ENCODE assay signal across 10 cellular contexts in genomic region chr4:2746891-2747695, GRCh38. TPM values are rescaled to one million over a fixed set of nuclear protein-coding genes. Genes with fewer than 3 reads are reported as not detected.
DNase-seq lines count a peak whose midpoint lies in the region; ATAC-seq and TF ChIP-seq lines count a peak whose summit lies in the region.
"Had no signal": no experiment of that assay in that cellular context is flagged by ENCODE, and none has a peak within 500 bp of the region (broad histone marks: within the 10 kb centered on the region; RNA-seq: fewer than 3 reads in every experiment).

No MANE protein-coding gene starts in this region.

- no peaks in the 10 kb centered on the region for H3K9me3 Mint-ChIP-seq in activated CD8-positive, alpha-beta T cell treated with anti-CD3 and anti-CD28 coated beads for 36 hours

- no peak for TF ChIP-seq CTCF in left ventricle myocardium inferior (IDR thresholded peaks at IDR 0.05; ENCODE audit: borderline replicate concordance)
- no peak for TF ChIP-seq CTCF in activated CD8-positive, alpha-beta T cell treated with anti-CD3 and anti-CD28 coated beads for 36 hours (IDR thresholded peaks at IDR 0.05)
- no peak for TF ChIP-seq CTCF in hepatocyte (IDR thresholded peaks at IDR 0.05; ENCODE audit: poor library complexity)
- no peak for TF ChIP-seq CTCF in upper lobe of right lung (IDR thresholded peaks at IDR 0.05)

- H3K4me3 Mint-ChIP-seq in activated CD8-positive, alpha-beta T cell treated with anti-CD3 and anti-CD28 coated beads for 36 hours, result peak overlapping the region; percentile 52

- ATAC-seq in right cardiac atrium, result no peak
- ATAC-seq in activated CD8-positive, alpha-beta T cell treated with anti-CD3 and anti-CD28 coated beads for 36 hours, result no peak
- ATAC-seq in upper lobe of right lung, result no peak
- no peak for ATAC-seq in left cardiac atrium

- no peaks in the 10 kb centered on the region for H3K9me3 ChIP-seq in left ventricle myocardium inferior (replicated peaks)
- no peaks in the 10 kb centered on the region for H3K9me3 ChIP-seq in right cardiac atrium (ENCODE audit: control insufficient read depth, low read length)
- H3K9me3 ChIP-seq in hepatocyte (ENCODE audit: low read depth), result no peaks in the 10 kb centered on the region
- no peaks in the 10 kb centered on the region for H3K9me3 ChIP-seq in upper lobe of right lung

- no peaks in the 10 kb centered on the region for H4K20me1 ChIP-seq in hepatocyte (ENCODE audit: insufficient read depth, poor library complexity, severe bottlenecking)

- H3K27ac Mint-ChIP-seq in activated CD8-positive, alpha-beta T cell treated with anti-CD3 and anti-CD28 coated beads for 36 hours, result peak overlapping the region; percentile 86

- peaks cover 33% of the 10 kb centered on the region for H3K79me2 ChIP-seq in hepatocyte

- intact Hi-C loops in left ventricle myocardium inferior (cut with micrococcal nuclease) (no loop called here), right cardiac atrium (cut with DNase I) (no loop called here), upper lobe of right lung (cut with DNase I) (no loop called here), left cardiac atrium (cut with DNase I) (no loop called here)
- intact Hi-C loops in activated CD8-positive, alpha-beta T cell treated with anti-CD3 and anti-CD28 coated beads for 36 hours (cut with micrococcal nuclease), result loop anchor here (5.0 kb wide), 1 partner anchor 190 kb away; no protein-coding TSS in a partner anchor

- no peaks in the 10 kb centered on the region for H3K9me2 ChIP-seq in hepatocyte (replicated peaks; ENCODE audit: insufficient read depth)

- H3K4me1 Mint-ChIP-seq in activated CD8-positive, alpha-beta T cell treated with anti-CD3 and anti-CD28 coated beads for 36 hours (ENCODE audit: low read depth), result peaks cover 52% of the 10 kb centered on the region

- POLR2A ChIA-PET in activated CD8-positive, alpha-beta T cell treated with anti-CD3 and anti-CD28 coated beads for 36 hours (lab: Charles Lee), result interaction anchor here (0.7 to 2.6 kb wide), 9 partner anchors 9 to 215 kb away, joined by 3 to 13 read pairs (median 5); partner anchors contain the start of gene TNIP2

- no peak overlapping the region for H3K4me2 ChIP-seq in hepatocyte

- CTCF ChIA-PET in activated CD8-positive, alpha-beta T cell treated with anti-CD3 and anti-CD28 coated beads for 36 hours (lab: Charles Lee), result interaction anchor here (1.3 to 2.1 kb wide), 4 partner anchors 9 to 231 kb away, joined by 3 to 7 read pairs (median 6); partner anchors contain the start of gene TNIP2

- 83% methylated on average over 16 of the region's 16 CpGs for WGBS in right cardiac atrium
- 90% methylated on average over 15 of the region's 16 CpGs for WGBS in hepatocyte (ENCODE audit: low lambda C conversion rate, missing lambda C conversion rate)

- no peak for DNase-seq in left ventricle myocardium inferior
- no peak for DNase-seq in right cardiac atrium
- DNase-seq in activated CD8-positive, alpha-beta T cell treated with anti-CD3 and anti-CD28 coated beads for 36 hours, result no peak
- no peak for DNase-seq in hepatocyte (ENCODE audit: low spot score)
- DNase-seq in upper lobe of right lung, result no peak
- no peak for DNase-seq in NCI-H2029 treated with DMSO at 0.1 percent for 48 hours (lab: John Stamatoyannopoulos, UW)
- DNase-seq in G401 (ENCODE audit: low spot score), result no peak
- DNase-seq in left cardiac atrium, result no peak
- DNase-seq: anterior cingulate cortex, midbrain had no signal

- H3K36me3 ChIP-seq in left ventricle myocardium inferior (peaks cover 58% of the 10 kb centered on the region), hepatocyte (replicated peaks; ENCODE audit: insufficient read depth, low read depth) (no peaks in the 10 kb centered on the region), upper lobe of right lung (peaks cover 55% of the 10 kb centered on the region)

- H2AFZ ChIP-seq in hepatocyte, result no peak overlapping the region

- in situ Hi-C loops in G401 (cut with HindIII; ENCODE audit: low sequenced_read_pairs), result no loop called here

- H3K27me3 Mint-ChIP-seq in activated CD8-positive, alpha-beta T cell treated with anti-CD3 and anti-CD28 coated beads for 36 hours, result no peaks in the 10 kb centered on the region

- peaks cover 41% of the 10 kb centered on the region for H3K36me3 Mint-ChIP-seq in activated CD8-positive, alpha-beta T cell treated with anti-CD3 and anti-CD28 coated beads for 36 hours (ENCODE audit: low read depth)

- H3K4me3 ChIP-seq in left ventricle myocardium inferior (no peak overlapping the region), right cardiac atrium (ENCODE audit: low read length) (no peak overlapping the region), hepatocyte (no peak overlapping the region), upper lobe of right lung (no peak overlapping the region)

- H3K27ac ChIP-seq in left ventricle myocardium inferior (replicated peaks) (peak overlapping the region; percentile 58), right cardiac atrium (ENCODE audit: low read length) (no peak overlapping the region), hepatocyte (peak overlapping the region; percentile 61), upper lobe of right lung (peak overlapping the region; percentile 14)

- peaks cover 52% of the 10 kb centered on the region for H3K4me1 ChIP-seq in left ventricle myocardium inferior
- H3K4me1 ChIP-seq in right cardiac atrium (ENCODE audit: control insufficient read depth, insufficient read depth, low read length), result peaks cover 2% of the 10 kb centered on the region
- H3K4me1 ChIP-seq in hepatocyte (ENCODE audit: insufficient read depth), result peaks cover 5% of the 10 kb centered on the region
- peaks cover 19% of the 10 kb centered on the region for H3K4me1 ChIP-seq in upper lobe of right lung

- H3K27me3 ChIP-seq in left ventricle myocardium inferior (ENCODE audit: low read depth), result no peaks in the 10 kb centered on the region
- no peaks in the 10 kb centered on the region for H3K27me3 ChIP-seq in right cardiac atrium (ENCODE audit: control insufficient read depth, insufficient read depth)
- H3K27me3 ChIP-seq in hepatocyte, result no peaks in the 10 kb centered on the region
- no peaks in the 10 kb centered on the region for H3K27me3 ChIP-seq in upper lobe of right lung

RNA-seq across cellular contexts. Expression of gene TNIP2, which starts 9.0 kb away (rescaled TPM):
- 19.4 TPM for total RNA-seq in left ventricle myocardium inferior
- total RNA-seq in right cardiac atrium, result 10 to 100 TPM; 20.2 to 28.0 (median 24.6) TPM
- 24.9 TPM for polyA plus RNA-seq in right cardiac atrium
- 10 to 100 TPM; 46.1 to 48.1 TPM for total RNA-seq in activated CD8-positive, alpha-beta T cell treated with anti-CD3 and anti-CD28 coated beads for 36 hours
- total RNA-seq in hepatocyte, result 38.2 and 42.7 TPM in 2 replicates
- 43.0 and 50.8 TPM in 2 replicates for polyA plus RNA-seq in hepatocyte
- 43.4 TPM for total RNA-seq in upper lobe of right lung
- 42.9 and 57.7 TPM in 2 replicates for total RNA-seq in G401 (2014; rRNA removed; shearing (Covaris generic))
- total RNA-seq in left cardiac atrium, result 10 to 100 TPM; 23.2 to 31.4 TPM

RNA-seq across cellular contexts. Expression of gene SH3BP2, which starts 45.8 kb away (rescaled TPM):
- total RNA-seq in left ventricle myocardium inferior (24.7 TPM), right cardiac atrium (10 to 100 TPM; 20.5 to 28.8 (median 26.3) TPM), hepatocyte (15.0 and 25.7 TPM in 2 replicates), upper lobe of right lung (99.0 TPM), left cardiac atrium (10 to 100 TPM; 28.3 to 28.5 TPM)
- polyA plus RNA-seq in right cardiac atrium (21.7 TPM), hepatocyte (24.3 and 29.6 TPM in 2 replicates)
- total RNA-seq in activated CD8-positive, alpha-beta T cell treated with anti-CD3 and anti-CD28 coated beads for 36 hours, result 10 to 100 TPM; 54.8 to 59.0 TPM
- 9.0 TPM in 2 replicates for total RNA-seq in G401 (2014; rRNA removed; shearing (Covaris generic))
